7 cellular contexts compared by ENCODE assay signal in the genomic region with DNA sequence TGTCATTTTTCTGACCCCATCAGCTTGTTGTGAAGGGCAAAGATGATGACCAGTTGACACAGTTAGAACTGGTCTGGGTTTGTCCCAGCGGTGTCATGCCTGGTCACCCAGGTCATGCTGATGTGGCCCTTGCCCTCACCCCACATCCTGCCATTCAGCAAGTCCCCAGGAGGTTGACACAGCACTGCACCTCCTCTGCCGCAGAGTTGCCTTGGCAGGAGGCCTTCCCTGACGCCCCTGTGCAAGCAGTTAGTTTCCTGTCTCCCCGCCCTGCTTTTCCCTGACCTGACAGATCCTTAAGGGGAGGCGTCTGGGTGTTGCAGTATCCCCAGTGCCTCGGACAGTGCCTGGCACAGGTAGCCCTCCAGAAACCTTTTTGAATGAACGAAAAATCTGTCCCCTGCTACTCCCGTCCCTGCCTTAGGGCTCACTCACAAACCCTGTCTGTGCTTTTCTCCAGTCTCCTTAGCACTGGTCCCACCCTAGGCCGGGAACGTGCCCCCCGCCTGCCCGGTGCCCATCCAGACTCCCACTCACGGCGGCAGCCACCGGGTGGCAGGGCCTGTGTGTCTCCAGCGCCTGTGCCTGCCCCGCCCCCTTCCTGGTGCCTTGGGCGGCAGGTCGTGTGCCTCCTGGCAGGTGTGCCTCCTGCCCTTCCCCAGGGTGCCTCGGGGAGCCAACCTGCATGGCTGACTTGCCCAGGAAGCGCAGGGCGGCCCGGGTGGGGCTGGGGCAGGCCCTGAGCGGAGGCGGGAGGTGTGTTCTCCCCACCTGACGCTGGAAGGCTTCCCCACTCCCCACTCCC. TPM values are rescaled to one million over a fixed set of nuclear protein-coding genes. Genes with fewer than 3 reads are reported as not detected.
DNase-seq lines count a peak whose midpoint lies in the region; ATAC-seq, FAIRE-seq and TF ChIP-seq lines count a peak whose summit lies in the region.

No MANE protein-coding gene starts in this region.

- ATAC-seq in GM19463 (IDR thresholded peaks at IDR 0.05; ENCODE audit: unreplicated experiment) (peak; percentile 61), pancreas (peak; percentile 90 to 97 (median 96))

- H3K4me3 Mint-ChIP-seq in dendritic cell treated with granulocyte-macrophage colony-stimulating factor and Interleukin-4, amounts not matched to agents 40 ng/mL and 50 ng/mL, for 4 days: peak overlapping the region; percentile 15

- no peaks in the 10 kb centered on the region for H3K27me3 ChIP-seq in pancreas

- H3K4me3 ChIP-seq in pancreas: peak overlapping the region in 2 of 4 donors; percentile 22

- H3K27me3 Mint-ChIP-seq in dendritic cell treated with granulocyte-macrophage colony-stimulating factor and Interleukin-4, amounts not matched to agents 40 ng/mL and 50 ng/mL, for 4 days: peaks cover 12% of the 10 kb centered on the region

- DNase-seq in NCI-H345 (lab: John Stamatoyannopoulos, UW): peak; percentile 87
- DNase-seq in pancreas: peak; percentile 73 to 92 (median 82)
- no peak for DNase-seq in SHP77 (lab: John Stamatoyannopoulos, UW)
- no peak for DNase-seq in H54 (ENCODE audit: insufficient read length, low spot score)
- no peak for DNase-seq in iPS-NIHi7 (ENCODE audit: extremely low spot score)

- peak overlapping the region; percentile 89 for H3K27ac Mint-ChIP-seq in dendritic cell treated with granulocyte-macrophage colony-stimulating factor and Interleukin-4, amounts not matched to agents 40 ng/mL and 50 ng/mL, for 4 days

- FAIRE-seq in pancreas (lab: Jason Lieb, UNC) (no peak), H54 (lab: Jason Lieb, UNC) (no peak)

- TF ChIP-seq CTCF in pancreas (IDR thresholded peaks at IDR 0.05): no peak

- intact Hi-C loops in dendritic cell treated with granulocyte-macrophage colony-stimulating factor and Interleukin-4, amounts not matched to agents 40 ng/mL and 50 ng/mL, for 4 days (cut with micrococcal nuclease): no loop called here
- intact Hi-C loops in pancreas (cut with DNase I): no loop called here

- H3K36me3 Mint-ChIP-seq in dendritic cell treated with granulocyte-macrophage colony-stimulating factor and Interleukin-4, amounts not matched to agents 40 ng/mL and 50 ng/mL, for 4 days (ENCODE audit: low read depth): peaks cover 21% of the 10 kb centered on the region

- H3K4me1 Mint-ChIP-seq in dendritic cell treated with granulocyte-macrophage colony-stimulating factor and Interleukin-4, amounts not matched to agents 40 ng/mL and 50 ng/mL, for 4 days (ENCODE audit: low read depth): peaks cover 85% of the 10 kb centered on the region

- H3K27ac ChIP-seq in pancreas: peak overlapping the region; percentile 3 to 52 (median 39)

- 19 to 22% methylated on average over 25 to 26 of the region's 26 CpGs for WGBS in pancreas, 2 donors

- no peaks in the 10 kb centered on the region for H3K4me1 ChIP-seq in pancreas

- H3K36me3 ChIP-seq in pancreas: no peaks in the 10 kb centered on the region

- H3K9me3 Mint-ChIP-seq in dendritic cell treated with granulocyte-macrophage colony-stimulating factor and Interleukin-4, amounts not matched to agents 40 ng/mL and 50 ng/mL, for 4 days: no peaks in the 10 kb centered on the region

- TF ChIP-seq POLR2A in H54 (IDR thresholded peaks at IDR 0.05; ENCODE audit: low read depth, low read length): no peak

- no peaks in the 10 kb centered on the region for H3K9me3 ChIP-seq in pancreas

RNA-seq across cellular contexts. Expression of a gene that starts 13.0 kb away (rescaled TPM):
- total RNA-seq in pancreas: 1 to 10 TPM; 4.7 to 9.5 (median 7.8) TPM
- polyA plus RNA-seq in pancreas: 1 to 10 TPM; 6.2 to 8.1 TPM

Comparison
In these comparisons a context has a peak if more than half of its experiments do, and no peak if none do; other contexts are left out.
1. DNase-seq: peak in NCI-H345 (single experiment) and pancreas (6 of 6); none in SHP77 (0 of 2), H54 (single experiment) and iPS-NIHi7 (single experiment).